1 cellular context compared by ENCODE assay signal in genomic region chr4:101400096-101400495, GRCh38.
TF ChIP-seq lines count a peak whose summit lies in the region.

No MANE protein-coding gene starts in this region.

TF ChIP-seq in HepG2, 621 proteins besides CTCF, POLR2A, EP300 and RAD21 (continued from another document):
- TF ChIP-seq RNF219 (CRISPR knock-in tag; IDR thresholded peaks at IDR 0.05) (no peak), RFX1 (IDR thresholded peaks at IDR 0.05) (no peak), NFE2L2 (IDR thresholded peaks at IDR 0.05; ENCODE audit: low read length) (0 out of 2 replicates have a peak, but pooled peaks have one; percentile 13)
